27 cellular contexts compared by ENCODE assay signal in genomic region chr11:15430381-15430780, GRCh38.
"Had no signal": no experiment of that assay in that cellular context is flagged by ENCODE, and none has a peak within 500 bp of the region (broad histone marks: within the 10 kb centered on the region; RNA-seq: fewer than 3 reads in every experiment).

No MANE protein-coding gene starts in this region.

- DNase-seq: activated B cell treated with CpG ODN at 0.5 μM for 24 hours; activated CD4-positive, alpha-beta memory T cell treated with anti-CD3 and anti-CD28 coated beads, Interleukin-2, amount 10 ng/mL, durations not matched to agents 7 days and 5 days; activated CD4-positive, alpha-beta T cell treated with anti-CD3 and anti-CD28 coated beads for 48 hours; activated CD4-positive, alpha-beta T cell treated with anti-CD3 and anti-CD28 coated beads, Interleukin-2, amount 10 ng/mL, durations not matched to agents 7 days and 5 days; activated CD4-positive, alpha-beta T cell treated with anti-CD3 and anti-CD28 coated beads, Interleukin-2, amount 50 U/mL, for 48 hours; activated CD4-positive, CD25-positive, alpha-beta regulatory T cell treated with anti-CD3 and anti-CD28 coated beads, Interleukin-2, amount 50 U/mL, for 72 hours; activated CD8-positive, alpha-beta memory T cell treated with anti-CD3 and anti-CD28 coated beads for 24 hours; activated CD8-positive, alpha-beta memory T cell treated with anti-CD3 and anti-CD28 coated beads, Interleukin-2, amount 10 ng/mL, durations not matched to agents 7 days and 5 days; activated CD8-positive, alpha-beta memory T cell treated with anti-CD3 and anti-CD28 coated beads, Interleukin-2, amount 50 U/mL, for 48 hours; activated CD8-positive, alpha-beta T cell treated with anti-CD3 and anti-CD28 coated beads, Interleukin-2, amount 10 ng/mL, durations not matched to agents 7 days and 5 days; activated effector memory CD4-positive, alpha-beta T cell treated with Interleukin-2 at 50 U/mL for 16 hours; activated gamma-delta T cell; activated naive CD4-positive, alpha-beta T cell treated with anti-CD3 and anti-CD28 coated beads, Interleukin-2, amount 10 ng/mL, durations not matched to agents 7 days and 5 days; activated naive CD4-positive, alpha-beta T cell treated with Interleukin-2 at 50 U/mL for 16 hours; activated naive CD8-positive, alpha-beta T cell treated with anti-CD3 and anti-CD28 coated beads, Interleukin-2, amount 10 ng/mL, durations not matched to agents 7 days and 5 days; activated naive CD8-positive, alpha-beta T cell treated with anti-CD3 and anti-CD28 coated beads, Interleukin-2, amount 50 U/mL, for 24 hours; activated T-cell treated with anti-CD3 and anti-CD28 coated beads, Interleukin-2, amount 50 U/mL, for 24 hours; activated T-cell treated with anti-CD3 and anti-CD28 coated beads, Interleukin-2, amount 50 U/mL, for 48 hours; amygdala; anterior cingulate cortex; caudate nucleus; cerebellar nuclear complex; T-helper 1 cell; T-helper 2 cell; T-helper 9 cell had no signal

- H3K4me3 ChIP-seq: ascending aorta, cardiac muscle cell had no signal
